In the genomic region with DNA sequence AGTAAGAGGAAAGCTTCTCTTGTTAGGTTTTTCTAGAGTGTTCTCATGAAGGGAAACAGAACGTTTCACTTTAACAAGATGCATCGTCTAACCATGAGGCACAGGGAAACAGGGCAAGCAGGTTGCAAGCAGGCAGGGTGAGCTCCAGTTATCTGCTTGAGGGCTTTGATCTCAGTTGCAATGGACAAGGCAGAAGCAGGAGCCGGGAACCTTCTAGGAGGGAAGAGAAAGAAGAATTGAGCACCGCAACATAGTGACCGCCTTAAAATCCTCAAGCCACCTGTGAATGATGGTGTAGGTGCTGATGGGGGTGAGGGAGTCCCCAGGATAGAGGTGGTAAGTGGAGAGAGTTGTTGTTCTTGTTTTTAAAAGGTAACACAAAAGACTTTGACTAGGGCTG, we compare ENCODE assay signal across 23 cellular contexts.
"Had no signal": no experiment of that assay in that cellular context is flagged by ENCODE, and none has a peak within 500 bp of the region (broad histone marks: within the 10 kb centered on the region; RNA-seq: fewer than 3 reads in every experiment).

No MANE protein-coding gene starts in this region.

- H3K9me3 Mint-ChIP-seq: activated T-cell treated with anti-CD3 and anti-CD28 coated beads, Interleukin-2, amount 50 U/mL, for 4 hours; activated T-helper 2 cell treated with anti-CD3 and anti-CD28 coated beads, Interferon-gamma antibody, Interleukin-2, Interleukin-4, amounts not matched to agents 10 μg/mL and 5 μg/mL and 100 μg/mL, durations not matched to agents 14 hours and 24 hours and 36 hours; natural killer cell treated with Interleukin-12 subunit alpha and Interleukin-12 subunit beta and Interleukin-15 and Interleukin-18, amount 100 ng/mL, for 72 hours had no signal

- H3K4me3 ChIP-seq: adrenal gland, ascending aorta, testis had no signal

- H3K4me3 Mint-ChIP-seq: activated naive CD8-positive, alpha-beta T cell; activated T-cell treated with anti-CD3 and anti-CD28 coated beads, Interleukin-2, amount 50 U/mL, for 4 hours; natural killer cell treated with Interleukin-12 subunit alpha and Interleukin-12 subunit beta and Interleukin-15 and Interleukin-18, amount 100 ng/mL, for 72 hours had no signal

- H3K36me3 Mint-ChIP-seq: activated naive CD8-positive, alpha-beta T cell; natural killer cell treated with Interleukin-12 subunit alpha and Interleukin-12 subunit beta and Interleukin-15 and Interleukin-18, amount 100 ng/mL, for 72 hours had no signal

- ATAC-seq: activated T-cell treated with anti-CD3 and anti-CD28 coated beads, Interleukin-2, amount 50 U/mL, for 4 hours; left ventricle myocardium superior; natural killer cell treated with Interleukin-12 subunit alpha and Interleukin-12 subunit beta and Interleukin-15 and Interleukin-18, amount 100 ng/mL, for 72 hours; sciatic nerve had no signal

- H3K4me1 ChIP-seq: testis had no signal

- H3K36me3 ChIP-seq: adrenal gland, ascending aorta, WERI-Rb-1 had no signal

- H3K27ac ChIP-seq: adrenal gland, ascending aorta, testis, WERI-Rb-1 had no signal

- H3K9me3 ChIP-seq: adrenal gland, ascending aorta, testis had no signal

- H3K27ac Mint-ChIP-seq: activated naive CD8-positive, alpha-beta T cell; activated T-helper 2 cell treated with anti-CD3 and anti-CD28 coated beads, Interferon-gamma antibody, Interleukin-2, Interleukin-4, amounts not matched to agents 10 μg/mL and 5 μg/mL and 100 μg/mL, durations not matched to agents 14 hours and 24 hours and 36 hours; natural killer cell treated with Interleukin-12 subunit alpha and Interleukin-12 subunit beta and Interleukin-15 and Interleukin-18, amount 100 ng/mL, for 72 hours had no signal

- H3K27me3 ChIP-seq: adrenal gland, ascending aorta, testis had no signal

- DNase-seq: activated CD4-positive, alpha-beta T cell treated with anti-CD3 and anti-CD28 coated beads for 1 hour; activated CD8-positive, alpha-beta memory T cell treated with anti-CD3 and anti-CD28 coated beads for 24 hours; activated CD8-positive, alpha-beta memory T cell treated with anti-CD3 and anti-CD28 coated beads, Interleukin-2, amount 50 U/mL, for 4 hours; activated naive CD4-positive, alpha-beta T cell; activated T-cell treated with anti-CD3 and anti-CD28 coated beads, Interleukin-2, amount 50 U/mL, for 4 hours; adrenal gland; central memory CD4-positive, alpha-beta T cell; dermis blood vessel endothelial cell; effector CD8-positive, alpha-beta T cell; glutamatergic neuron; hippocampal formation; left ventricle myocardium superior; stimulated activated CD4-positive, alpha-beta T cell treated with anti-CD3 and anti-CD28 coated beads, Interleukin-4, amount 100 ng/mL, for 1 hour; stimulated activated naive CD4-positive, alpha-beta T cell; T-helper 1 cell; testis; trophoblast cell; WERI-Rb-1 had no signal
